ENCODE assay signal across 25 cellular contexts in the genomic region with DNA sequence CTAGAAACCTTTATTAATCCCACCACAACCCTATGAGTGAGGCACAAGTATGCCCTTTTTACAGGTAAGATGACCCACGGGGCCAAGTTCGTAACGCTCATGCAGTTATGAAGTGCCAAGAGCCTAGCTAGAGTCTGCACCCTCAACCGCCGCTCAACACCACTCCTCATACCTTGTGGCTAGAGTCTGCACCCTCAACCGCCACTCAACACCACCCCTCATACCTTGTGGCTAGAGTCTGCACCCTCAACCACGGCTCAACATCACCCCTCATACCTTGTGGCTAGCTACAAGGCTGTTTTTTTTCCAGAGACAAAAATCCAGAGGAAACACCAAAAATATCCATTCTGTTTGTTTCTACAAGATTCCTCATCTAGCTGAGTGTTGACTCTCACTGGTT. TPM values are rescaled to one million over a fixed set of nuclear protein-coding genes. Genes with fewer than 3 reads are reported as not detected.
DNase-seq lines count a peak whose midpoint lies in the region; ATAC-seq, FAIRE-seq and TF ChIP-seq lines count a peak whose summit lies in the region.
"Had no signal": no experiment of that assay in that cellular context is flagged by ENCODE, and none has a peak within 500 bp of the region (broad histone marks: within the 10 kb centered on the region; RNA-seq: fewer than 3 reads in every experiment).

No MANE protein-coding gene starts in this region.

- no peak for FAIRE-seq in HepG2 (lab: Jason Lieb, UNC)
- FAIRE-seq: endothelial cell of umbilical vein, GM18507, keratinocyte had no signal

- POLR2A ChIA-PET in HepG2 (lab: Yijun Ruan, JAX): interaction anchor here (1.2 to 6.1 kb wide), 3 partner anchors 16 to 49 kb away, joined by 3 to 45 read pairs (median 13); partner anchors contain the start of gene HSBP1L1

- no TSS peak for BruUV-seq in HepG2 (replicated peaks; lab: Mats Ljungman, UMichigan)

- in situ Hi-C loops in HepG2 (cut with HindIII; ENCODE audit: extremely low pct_ligation_motif_present, low pct_unique_long_range_greater_than_20kb): no loop called here
- in situ Hi-C loops in GM13977 (cut with MboI; ENCODE audit: low pct_unique_long_range_greater_than_20kb, low sequenced_read_pairs, unreplicated experiment): no loop called here

- no peak for TF ChIP-seq RAD21 in HepG2 (CRISPR knock-in tag; IDR thresholded peaks at IDR 0.05)

- TF ChIP-seq CTCF in HepG2 (CRISPR knock-in tag; IDR thresholded peaks at IDR 0.05): no peak
- no peak for TF ChIP-seq CTCF in right lobe of liver (IDR thresholded peaks at IDR 0.05)
- no peak for TF ChIP-seq CTCF in lower lobe of right lung (IDR thresholded peaks at IDR 0.05)
- TF ChIP-seq CTCF in upper lobe of right lung (IDR thresholded peaks at IDR 0.05): no peak
- no peak for TF ChIP-seq CTCF in GM13977 (IDR thresholded peaks at IDR 0.05; ENCODE audit: extremely low read depth, insufficient read depth, missing control alignments)

- CTCF ChIA-PET in HepG2 (lab: Yijun Ruan, JAX; ENCODE audit: low intra/inter-chr PET ratio, low total read pairs): no interaction called here

- DNase-seq in HepG2 (ENCODE audit: low spot score) (no peak), right lobe of liver (no peak), lower lobe of right lung (peak; percentile 60), upper lobe of right lung (no peak), GM13977 (ENCODE audit: low spot score) (no peak), OCI-M2 (lab: John Stamatoyannopoulos, UW; ENCODE audit: unreplicated experiment) (no peak)
- DNase-seq in T-helper 2 cell treated with Interferon-gamma antibody and Interleukin-4, amounts not matched to agents 5 μg/mL and 100 μg/mL, for 36 hours (ENCODE audit: low spot score): no peak
- DNase-seq: activated CD4-positive, alpha-beta T cell treated with anti-CD3 and anti-CD28 coated beads for 48 hours; activated effector memory CD4-positive, alpha-beta T cell treated with Interleukin-2 at 50 U/mL for 16 hours; colonic mucosa; DMS53; GM23248; hippocampal formation; IMR-90; NCI-H1694 treated with DMSO at 0.1 percent for 48 hours; NCI-H2227 treated with DMSO at 0.1 percent for 48 hours; Peyer's patch; stimulated activated CD4-positive, alpha-beta T cell treated with anti-CD3 and anti-CD28 coated beads, Interleukin-4, amount 100 ng/mL, for 4 hours had no signal

- H3K4me1 ChIP-seq in HepG2 (ENCODE audit: insufficient read depth, low read length): peaks cover 67% of the 10 kb centered on the region
- peaks cover 0 to 17% (median 8%) of the 10 kb centered on the region in 4 donors for H3K4me1 ChIP-seq in right lobe of liver
- peaks cover 48% of the 10 kb centered on the region for H3K4me1 ChIP-seq in lower lobe of right lung
- peaks cover 33% of the 10 kb centered on the region for H3K4me1 ChIP-seq in upper lobe of right lung

- TF ChIP-seq POLR2A in HepG2 (IDR thresholded peaks at IDR 0.05; ENCODE audit: insufficient read depth in 1 of 2, low read depth in 2 of 2, low read length in 2 of 2): 0 out of 4 replicates have a peak, but pooled peaks of 1 of the 2 experiments have one; percentile 22
- TF ChIP-seq POLR2A in right lobe of liver (IDR thresholded peaks at IDR 0.05): no peak

- ATAC-seq in HepG2 (no peak), right lobe of liver (no peak), lower lobe of right lung (peak in 1 of 2 donors; percentile 54), upper lobe of right lung (peak; percentile 28), HG03442 (IDR thresholded peaks at IDR 0.05; ENCODE audit: unreplicated experiment) (no peak)

- H3K27me3 ChIP-seq in HepG2 (ENCODE audit: control insufficient read depth in 1 of 2, insufficient read depth in 2 of 2, low read length in 2 of 2) (no peaks in the 10 kb centered on the region; a peak in 1 of 5 replicates), right lobe of liver (no peaks in the 10 kb centered on the region), lower lobe of right lung (ENCODE audit: low read depth) (no peaks in the 10 kb centered on the region), upper lobe of right lung (no peaks in the 10 kb centered on the region)
- H3K27me3 ChIP-seq: colonic mucosa, Peyer's patch had no signal

- intact Hi-C loops in HepG2 (cut with micrococcal nuclease; ENCODE audit: unreplicated experiment) (no loop called here), right lobe of liver (cut with DNase I) (loop anchor here in 1 of 2 donors (10.0 kb wide), 1 partner anchor 51 kb away; the partner anchor contains the start of gene RBFA), lower lobe of right lung (cut with DNase I) (no loop called here), upper lobe of right lung (cut with DNase I) (no loop called here)

- H3K27ac Mint-ChIP-seq in T-helper 2 cell treated with Interferon-gamma antibody and Interleukin-4, amounts not matched to agents 5 μg/mL and 100 μg/mL, for 36 hours: peak overlapping the region; percentile 49

- H3K4me1 Mint-ChIP-seq in T-helper 2 cell treated with Interferon-gamma antibody and Interleukin-4, amounts not matched to agents 5 μg/mL and 100 μg/mL, for 36 hours (ENCODE audit: low read depth): peaks cover 44% of the 10 kb centered on the region

- H3K27ac ChIP-seq in HepG2 (ENCODE audit: extremely low read length, insufficient read depth, low read length) (peak overlapping the region; percentile 71), right lobe of liver (no peak overlapping the region), lower lobe of right lung (no peak overlapping the region), upper lobe of right lung (no peak overlapping the region)
- H3K27ac ChIP-seq: colonic mucosa, GM23248, Peyer's patch, prostate gland, SK-N-MC had no signal

- H4K20me1 ChIP-seq in HepG2 (ENCODE audit: insufficient read depth, low read length): peaks cover 65% of the 10 kb centered on the region

- H3K9me3 ChIP-seq in HepG2 (ENCODE audit: low read length) (no peaks in the 10 kb centered on the region), right lobe of liver (no peaks in the 10 kb centered on the region), lower lobe of right lung (no peaks in the 10 kb centered on the region), upper lobe of right lung (no peaks in the 10 kb centered on the region)
- H3K9me3 ChIP-seq: colonic mucosa, Peyer's patch, prostate gland had no signal

- H3K9me3 Mint-ChIP-seq in T-helper 2 cell treated with Interferon-gamma antibody and Interleukin-4, amounts not matched to agents 5 μg/mL and 100 μg/mL, for 36 hours: no peaks in the 10 kb centered on the region

- H2AFZ ChIP-seq in HepG2 (ENCODE audit: low read length): no peak overlapping the region
- H2AFZ ChIP-seq: GM23248 had no signal

- 96% methylated on average over 7 of the region's 7 CpGs for WGBS in HepG2 (ENCODE audit: low lambda C conversion rate)
- WGBS in right lobe of liver (ENCODE audit: insufficient coverage, low coverage, low lambda C conversion rate, missing lambda C conversion rate): 88% methylated on average over 3 of the region's 7 CpGs

- no peak overlapping the region for H3K4me2 ChIP-seq in HepG2 (ENCODE audit: low read depth, low read length)
- H3K4me2 ChIP-seq: smooth muscle cell had no signal

- TF ChIP-seq EP300 in HepG2 (IDR thresholded peaks at IDR 0.05; ENCODE audit: low read depth in 2 of 2, low read length in 2 of 2) (no peak), HepG2 (CRISPR knock-in tag; IDR thresholded peaks at IDR 0.05; ENCODE audit: borderline replicate concordance) (no peak)

- H3K79me2 ChIP-seq in HepG2 (ENCODE audit: insufficient read depth, low read length): peaks cover 95% of the 10 kb centered on the region

- peaks cover 39% of the 10 kb centered on the region for H3K36me3 Mint-ChIP-seq in T-helper 2 cell treated with Interferon-gamma antibody and Interleukin-4, amounts not matched to agents 5 μg/mL and 100 μg/mL, for 36 hours (ENCODE audit: low read depth)

- peaks cover 3 to 24% of the 10 kb centered on the region in 2 experiments; a peak in 4 of 5 replicates for H3K36me3 ChIP-seq in HepG2 (replicated peaks in 1 of 2; ENCODE audit: control insufficient read depth in 1 of 2, insufficient read depth in 2 of 2, low read length in 2 of 2)
- peaks cover 0 to 5% (median 0%) of the 10 kb centered on the region in 4 donors for H3K36me3 ChIP-seq in right lobe of liver
- H3K36me3 ChIP-seq in lower lobe of right lung: peaks cover 25% of the 10 kb centered on the region
- no peaks in the 10 kb centered on the region for H3K36me3 ChIP-seq in upper lobe of right lung
- H3K36me3 ChIP-seq: colonic mucosa, prostate gland had no signal

- H3K9ac ChIP-seq in HepG2 (ENCODE audit: insufficient read depth, low read depth, low read length): no peak overlapping the region
- H3K9ac ChIP-seq: GM23248 had no signal

- H3K27me3 Mint-ChIP-seq in T-helper 2 cell treated with Interferon-gamma antibody and Interleukin-4, amounts not matched to agents 5 μg/mL and 100 μg/mL, for 36 hours (ENCODE audit: low read depth): no peaks in the 10 kb centered on the region

- H3K4me3 Mint-ChIP-seq in T-helper 2 cell treated with Interferon-gamma antibody and Interleukin-4, amounts not matched to agents 5 μg/mL and 100 μg/mL, for 36 hours: peak overlapping the region; percentile 22

- H3K4me3 ChIP-seq in HepG2 (replicated peaks in 1 of 3; ENCODE audit: insufficient read depth in 1 of 3, low read depth in 2 of 3, low read length in 3 of 3): no peak overlapping the region; a peak in 1 of 6 replicates
- no peak overlapping the region for H3K4me3 ChIP-seq in right lobe of liver
- no peak overlapping the region for H3K4me3 ChIP-seq in lower lobe of right lung
- H3K4me3 ChIP-seq in upper lobe of right lung: no peak overlapping the region
- H3K4me3 ChIP-seq: colonic mucosa, GM23248, Peyer's patch, prostate gland, SK-N-MC, smooth muscle cell had no signal

RNA-seq across cellular contexts. Expression of gene TXNL4A, which starts 4.6 kb away (rescaled TPM):
- 192 and 202 TPM in 2 replicates for total RNA-seq in HepG2 (2016; rRNA removed; fragmentation: Illumina TruSeq; extraction: Trizol)
- total RNA-seq in HepG2 (2016; cell fraction: cytosol; rRNA removed; fragmentation: Illumina TruSeq; extraction: Trizol; ENCODE audit: low read depth): 596 and 716 TPM in 2 replicates
- 185 and 204 TPM in 2 replicates for total RNA-seq in HepG2 (2016; cell fraction: insoluble cytoplasmic fraction; rRNA removed; fragmentation: Illumina TruSeq; extraction: Trizol)
- total RNA-seq in HepG2 (2016; cell fraction: membrane; rRNA removed; fragmentation: Illumina TruSeq; extraction: Trizol): 533 and 635 TPM in 2 replicates
- total RNA-seq in HepG2 (2016; cell fraction: nucleus; rRNA removed; fragmentation: Illumina TruSeq; extraction: Trizol): 56.2 and 79.7 TPM in 2 replicates
- polyA plus RNA-seq in HepG2 (2011; rRNA removed): 135 and 172 TPM in 2 replicates
- polyA plus RNA-seq in HepG2 (2011; cell fraction: cytosol; rRNA removed): 131 and 145 TPM in 2 replicates
- 32.1 and 40.2 TPM in 2 replicates for polyA plus RNA-seq in HepG2 (2011; cell fraction: nucleus; rRNA removed)
- polyA plus RNA-seq in HepG2 (2012): 123 and 145 TPM in 2 replicates
- polyA plus RNA-seq in HepG2 (2016; cell fraction: cytosol; fragmentation: Illumina TruSeq; extraction: Trizol; ENCODE audit: low read depth): 941 and 1,125 TPM in 2 replicates
- polyA plus RNA-seq in HepG2 (2016; cell fraction: insoluble cytoplasmic fraction; fragmentation: Illumina TruSeq; extraction: Trizol; ENCODE audit: low read depth): 223 and 229 TPM in 2 replicates
- polyA plus RNA-seq in HepG2 (2016; cell fraction: membrane; fragmentation: Illumina TruSeq; extraction: Trizol; ENCODE audit: low read depth): 563 and 676 TPM in 2 replicates
- polyA plus RNA-seq in HepG2 (2016; cell fraction: nucleus; fragmentation: Illumina TruSeq; extraction: Trizol; ENCODE audit: insufficient read depth, low read depth): 165 and 194 TPM in 2 replicates
- 36.7 and 86.4 TPM in 2 replicates for polyA minus RNA-seq in HepG2 (2011; rRNA and poly(A)+ RNA removed; ENCODE audit: low replicate concordance)
- 44.1 and 45.4 TPM in 2 replicates for polyA minus RNA-seq in HepG2 (2011; cell fraction: cytosol; rRNA and poly(A)+ RNA removed)
- polyA minus RNA-seq in HepG2 (2011; cell fraction: nucleus; rRNA and poly(A)+ RNA removed): 14.9 and 19.2 TPM in 2 replicates
- total RNA-seq in right lobe of liver: 10 to 100 TPM; 18.5 to 53.9 (median 37.8) TPM
- total RNA-seq in lower lobe of right lung: 78.7 TPM
- total RNA-seq in upper lobe of right lung: 80.7 TPM

RNA-seq across cellular contexts. Expression of gene HSBP1L1, which starts 19.4 kb away (rescaled TPM):
- total RNA-seq in HepG2 (2016; rRNA removed; fragmentation: Illumina TruSeq; extraction: Trizol) (15.3 and 22.6 TPM in 2 replicates), right lobe of liver (10 to 100 TPM; 16.8 to 35.1 (median 23.7) TPM), lower lobe of right lung (46.6 TPM), upper lobe of right lung (48.7 TPM)
- 28.9 and 34.1 TPM in 2 replicates for total RNA-seq in HepG2 (2016; cell fraction: cytosol; rRNA removed; fragmentation: Illumina TruSeq; extraction: Trizol; ENCODE audit: low read depth)
- 13.5 and 21.2 TPM in 2 replicates for total RNA-seq in HepG2 (2016; cell fraction: insoluble cytoplasmic fraction; rRNA removed; fragmentation: Illumina TruSeq; extraction: Trizol)
- total RNA-seq in HepG2 (2016; cell fraction: membrane; rRNA removed; fragmentation: Illumina TruSeq; extraction: Trizol): 33.2 and 40.1 TPM in 2 replicates
- total RNA-seq in HepG2 (2016; cell fraction: nucleus; rRNA removed; fragmentation: Illumina TruSeq; extraction: Trizol): 17.7 and 20.7 TPM in 2 replicates
- polyA plus RNA-seq in HepG2 (2011; rRNA removed): 41.2 and 45.1 TPM in 2 replicates
- 28.0 and 28.5 TPM in 2 replicates for polyA plus RNA-seq in HepG2 (2011; cell fraction: cytosol; rRNA removed)
- 34.3 and 53.2 TPM in 2 replicates for polyA plus RNA-seq in HepG2 (2011; cell fraction: nucleus; rRNA removed)
- 26.1 and 32.6 TPM in 2 replicates for polyA plus RNA-seq in HepG2 (2012)
- 36.8 and 50.0 TPM in 2 replicates for polyA plus RNA-seq in HepG2 (2016; cell fraction: cytosol; fragmentation: Illumina TruSeq; extraction: Trizol; ENCODE audit: low read depth)
- polyA plus RNA-seq in HepG2 (2016; cell fraction: insoluble cytoplasmic fraction; fragmentation: Illumina TruSeq; extraction: Trizol; ENCODE audit: low read depth): 17.9 and 18.7 TPM in 2 replicates
- 33.7 and 42.5 TPM in 2 replicates for polyA plus RNA-seq in HepG2 (2016; cell fraction: membrane; fragmentation: Illumina TruSeq; extraction: Trizol; ENCODE audit: low read depth)
- 68.0 and 69.5 TPM in 2 replicates for polyA plus RNA-seq in HepG2 (2016; cell fraction: nucleus; fragmentation: Illumina TruSeq; extraction: Trizol; ENCODE audit: insufficient read depth, low read depth)
- polyA minus RNA-seq in HepG2 (2011; rRNA and poly(A)+ RNA removed; ENCODE audit: low replicate concordance): 4.1 and 8.6 TPM in 2 replicates
- 5.3 and 7.9 TPM in 2 replicates for polyA minus RNA-seq in HepG2 (2011; cell fraction: cytosol; rRNA and poly(A)+ RNA removed)
- 23.3 and 28.1 TPM in 2 replicates for polyA minus RNA-seq in HepG2 (2011; cell fraction: nucleus; rRNA and poly(A)+ RNA removed)

RNA-seq across cellular contexts. Expression of gene SLC66A2, which starts 32.3 kb away (rescaled TPM):
- 30.3 and 41.9 TPM in 2 replicates for total RNA-seq in HepG2 (2016; rRNA removed; fragmentation: Illumina TruSeq; extraction: Trizol)
- 40.5 and 40.6 TPM in 2 replicates for total RNA-seq in HepG2 (2016; cell fraction: cytosol; rRNA removed; fragmentation: Illumina TruSeq; extraction: Trizol; ENCODE audit: low read depth)
- 29.0 and 42.7 TPM in 2 replicates for total RNA-seq in HepG2 (2016; cell fraction: insoluble cytoplasmic fraction; rRNA removed; fragmentation: Illumina TruSeq; extraction: Trizol)
- 74.6 and 79.6 TPM in 2 replicates for total RNA-seq in HepG2 (2016; cell fraction: membrane; rRNA removed; fragmentation: Illumina TruSeq; extraction: Trizol)
- 24.3 and 28.3 TPM in 2 replicates for total RNA-seq in HepG2 (2016; cell fraction: nucleus; rRNA removed; fragmentation: Illumina TruSeq; extraction: Trizol)
- polyA plus RNA-seq in HepG2 (2011; rRNA removed): 33.5 and 62.5 TPM in 2 replicates
- 56.8 and 67.4 TPM in 2 replicates for polyA plus RNA-seq in HepG2 (2011; cell fraction: cytosol; rRNA removed)
- 84.2 and 87.0 TPM in 2 replicates for polyA plus RNA-seq in HepG2 (2011; cell fraction: nucleus; rRNA removed)
- 46.8 and 62.2 TPM in 2 replicates for polyA plus RNA-seq in HepG2 (2012)
- polyA plus RNA-seq in HepG2 (2016; cell fraction: cytosol; fragmentation: Illumina TruSeq; extraction: Trizol; ENCODE audit: low read depth): 45.1 and 50.9 TPM in 2 replicates
- polyA plus RNA-seq in HepG2 (2016; cell fraction: insoluble cytoplasmic fraction; fragmentation: Illumina TruSeq; extraction: Trizol; ENCODE audit: low read depth): 33.6 and 33.8 TPM in 2 replicates
- polyA plus RNA-seq in HepG2 (2016; cell fraction: membrane; fragmentation: Illumina TruSeq; extraction: Trizol; ENCODE audit: low read depth): 69.1 and 69.7 TPM in 2 replicates
- 43.3 and 46.8 TPM in 2 replicates for polyA plus RNA-seq in HepG2 (2016; cell fraction: nucleus; fragmentation: Illumina TruSeq; extraction: Trizol; ENCODE audit: insufficient read depth, low read depth)
- polyA minus RNA-seq in HepG2 (2011; rRNA and poly(A)+ RNA removed; ENCODE audit: low replicate concordance): 19.8 and 109 TPM in 2 replicates
- 28.8 and 32.5 TPM in 2 replicates for polyA minus RNA-seq in HepG2 (2011; cell fraction: cytosol; rRNA and poly(A)+ RNA removed)
- 27.0 and 33.3 TPM in 2 replicates for polyA minus RNA-seq in HepG2 (2011; cell fraction: nucleus; rRNA and poly(A)+ RNA removed)
- total RNA-seq in right lobe of liver: 100 to 1,000 TPM in 3 of 6 experiments, 10 to 100 TPM in 3; 61.6 to 140 (median 95.8) TPM
- total RNA-seq in lower lobe of right lung: 54.2 TPM
- 59.5 TPM for total RNA-seq in upper lobe of right lung

RNA-seq across cellular contexts. Expression of gene RBFA, which starts 50.4 kb away (rescaled TPM):
- total RNA-seq in HepG2 (2016; rRNA removed; fragmentation: Illumina TruSeq; extraction: Trizol): 42.2 and 42.4 TPM in 2 replicates
- total RNA-seq in HepG2 (2016; cell fraction: cytosol; rRNA removed; fragmentation: Illumina TruSeq; extraction: Trizol; ENCODE audit: low read depth): 13.9 and 16.9 TPM in 2 replicates
- total RNA-seq in HepG2 (2016; cell fraction: insoluble cytoplasmic fraction; rRNA removed; fragmentation: Illumina TruSeq; extraction: Trizol): 43.3 and 44.9 TPM in 2 replicates
- total RNA-seq in HepG2 (2016; cell fraction: membrane; rRNA removed; fragmentation: Illumina TruSeq; extraction: Trizol): 22.2 and 22.8 TPM in 2 replicates
- 31.4 and 38.8 TPM in 2 replicates for total RNA-seq in HepG2 (2016; cell fraction: nucleus; rRNA removed; fragmentation: Illumina TruSeq; extraction: Trizol)
- polyA plus RNA-seq in HepG2 (2011; rRNA removed): 29.7 and 31.7 TPM in 2 replicates
- 22.0 and 22.4 TPM in 2 replicates for polyA plus RNA-seq in HepG2 (2011; cell fraction: cytosol; rRNA removed)
- polyA plus RNA-seq in HepG2 (2011; cell fraction: nucleus; rRNA removed): 40.3 and 51.2 TPM in 2 replicates
- polyA plus RNA-seq in HepG2 (2012): 21.5 and 24.8 TPM in 2 replicates
- 13.2 and 15.2 TPM in 2 replicates for polyA plus RNA-seq in HepG2 (2016; cell fraction: cytosol; fragmentation: Illumina TruSeq; extraction: Trizol; ENCODE audit: low read depth)
- 42.0 and 44.0 TPM in 2 replicates for polyA plus RNA-seq in HepG2 (2016; cell fraction: insoluble cytoplasmic fraction; fragmentation: Illumina TruSeq; extraction: Trizol; ENCODE audit: low read depth)
- 18.4 and 18.9 TPM in 2 replicates for polyA plus RNA-seq in HepG2 (2016; cell fraction: membrane; fragmentation: Illumina TruSeq; extraction: Trizol; ENCODE audit: low read depth)
- polyA plus RNA-seq in HepG2 (2016; cell fraction: nucleus; fragmentation: Illumina TruSeq; extraction: Trizol; ENCODE audit: insufficient read depth, low read depth): 40.6 and 48.1 TPM in 2 replicates
- 21.7 and 27.6 TPM in 2 replicates for polyA minus RNA-seq in HepG2 (2011; rRNA and poly(A)+ RNA removed; ENCODE audit: low replicate concordance)
- polyA minus RNA-seq in HepG2 (2011; cell fraction: cytosol; rRNA and poly(A)+ RNA removed): 9.1 and 9.3 TPM in 2 replicates
- 71.3 and 80.8 TPM in 2 replicates for polyA minus RNA-seq in HepG2 (2011; cell fraction: nucleus; rRNA and poly(A)+ RNA removed)
- total RNA-seq in right lobe of liver: 10 to 100 TPM; 12.3 to 36.6 (median 18.8) TPM
- 14.8 TPM for total RNA-seq in lower lobe of right lung
- 18.0 TPM for total RNA-seq in upper lobe of right lung
